ENCODE assay signal across 9 cellular contexts in the genomic region with DNA sequence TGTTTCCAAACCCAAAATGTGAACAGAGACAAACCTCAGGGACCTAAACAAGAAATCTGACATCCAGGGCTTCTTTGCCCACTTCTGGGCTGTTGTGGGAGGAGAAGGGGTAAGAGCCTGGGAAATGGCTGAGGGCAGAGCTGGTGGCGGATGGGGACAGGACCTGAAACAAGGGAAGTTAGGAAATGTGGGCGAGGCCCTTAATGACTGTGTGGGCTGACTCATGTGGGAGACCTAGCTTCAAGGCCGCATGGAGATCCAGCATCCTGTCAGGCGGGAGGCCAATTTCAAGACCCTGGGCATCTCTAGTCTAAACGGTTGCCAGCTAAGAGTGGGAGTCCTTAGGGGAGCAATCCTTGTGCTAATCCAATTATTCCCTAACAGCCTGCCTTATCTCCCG. TPM values are rescaled to one million over a fixed set of nuclear protein-coding genes. Genes with fewer than 3 reads are reported as not detected.
DNase-seq lines count a peak whose midpoint lies in the region; ATAC-seq, FAIRE-seq and TF ChIP-seq lines count a peak whose summit lies in the region.
"Had no signal": no experiment of that assay in that cellular context is flagged by ENCODE, and none has a peak within 500 bp of the region (broad histone marks: within the 10 kb centered on the region; RNA-seq: fewer than 3 reads in every experiment).

No MANE protein-coding gene starts in this region.

- H3K9me3 Mint-ChIP-seq in activated CD8-positive, alpha-beta memory T cell treated with anti-CD3 and anti-CD28 coated beads, Interleukin-2, amount 10 ng/mL, durations not matched to agents 7 days and 5 days (ENCODE audit: low read depth) = no peaks in the 10 kb centered on the region

- WGBS in IMR-90 (ENCODE audit: extremely low coverage in 2 of 2, insufficient read length in 1 of 2), 2 experiments = no CpG with 5 or more reads among the region's 6 CpGs
- WGBS in hepatocyte (ENCODE audit: low lambda C conversion rate, missing lambda C conversion rate) = 59% methylated on average over 6 of the region's 6 CpGs
- WGBS in thyroid gland, 2 donors = 77% methylated on average over 5 to 6 of the region's 6 CpGs

- H3K9me3 ChIP-seq in IMR-90 (ENCODE audit: control insufficient read depth, insufficient read depth, low read length) (no peaks in the 10 kb centered on the region), adipocyte (ENCODE audit: control insufficient read depth, low read length) (no peaks in the 10 kb centered on the region), hepatocyte (ENCODE audit: low read depth) (no peaks in the 10 kb centered on the region), thyroid gland (no peaks in the 10 kb centered on the region)

- dilution Hi-C loops in IMR-90 (cut with HindIII; ENCODE audit: low sequenced_read_pairs, unreplicated experiment) = no loop called here

- peak overlapping the region; percentile 64; the same call in 1 of the 2 replicates for H2BK20ac ChIP-seq in IMR-90 (ENCODE audit: low read depth, low read length)

- TF ChIP-seq CTCF in IMR-90 (conservative IDR thresholded peaks at IDR 0.05; ENCODE audit: low read depth, low read length) (no peak), hepatocyte (IDR thresholded peaks at IDR 0.05; ENCODE audit: poor library complexity) (no peak), thyroid gland (IDR thresholded peaks at IDR 0.05) (no peak)

- CTCF ChIA-PET in IMR-90 (lab: Yijun Ruan, JAX) = no interaction called here
- CTCF ChIA-PET in activated CD8-positive, alpha-beta memory T cell treated with anti-CD3 and anti-CD28 coated beads, Interleukin-2, amount 10 ng/mL, durations not matched to agents 7 days and 5 days (lab: Charles Lee) = interaction anchor here (0.7 to 1.4 kb wide), 4 partner anchors 21 to 92 kb away, joined by 3 to 5 read pairs (median 3); no protein-coding TSS in a partner anchor

- peak overlapping the region; percentile 82; the same call in 1 of the 2 replicates for H2BK120ac ChIP-seq in IMR-90 (ENCODE audit: low read depth, low read length)

- peak overlapping the region; percentile 45; the same call in 1 of the 2 replicates for H4K91ac ChIP-seq in IMR-90 (ENCODE audit: insufficient read depth, low read depth, low read length)

- no peak overlapping the region for H3K27ac Mint-ChIP-seq in activated CD8-positive, alpha-beta memory T cell treated with anti-CD3 and anti-CD28 coated beads, Interleukin-2, amount 10 ng/mL, durations not matched to agents 7 days and 5 days
- H3K27ac Mint-ChIP-seq: activated CD4-positive, alpha-beta T cell treated with anti-CD3 and anti-CD28 coated beads for 36 hours had no signal

- no peak overlapping the region for H3K18ac ChIP-seq in IMR-90 (ENCODE audit: low read depth, low read length)

- peaks cover 29% of the 10 kb centered on the region for H3K79me2 ChIP-seq in hepatocyte

- peak overlapping the region; percentile 82 for H2AFZ ChIP-seq in IMR-90 (replicated peaks; ENCODE audit: low read length, poor library complexity)
- H2AFZ ChIP-seq in hepatocyte = no peak overlapping the region

- DNase-seq in IMR-90 = peak; percentile 75
- peak; percentile 52 for DNase-seq in adipocyte (ENCODE audit: low read depth)
- peak; percentile 64 for DNase-seq in hepatocyte (ENCODE audit: low spot score)
- DNase-seq in thyroid gland = no peak
- DNase-seq in GM19239 (ENCODE audit: insufficient read length, low spot score) = no peak
- DNase-seq in activated CD8-positive, alpha-beta memory T cell treated with anti-CD3 and anti-CD28 coated beads, Interleukin-2, amount 10 ng/mL, durations not matched to agents 7 days and 5 days = no peak
- DNase-seq in G401 (ENCODE audit: low spot score) = no peak
- DNase-seq: activated CD4-positive, alpha-beta T cell treated with anti-CD3 and anti-CD28 coated beads for 36 hours; stimulated activated CD4-positive, alpha-beta T cell treated with anti-CD3 and anti-CD28 coated beads, Interleukin-4, amount 100 ng/mL, for 1 hour had no signal

- no peak for ATAC-seq in IMR-90 (ENCODE audit: low read depth)
- no peak for ATAC-seq in activated CD8-positive, alpha-beta memory T cell treated with anti-CD3 and anti-CD28 coated beads, Interleukin-2, amount 10 ng/mL, durations not matched to agents 7 days and 5 days
- ATAC-seq: activated CD4-positive, alpha-beta T cell treated with anti-CD3 and anti-CD28 coated beads for 36 hours had no signal

- no peaks in the 10 kb centered on the region for H3K9me2 ChIP-seq in hepatocyte (replicated peaks; ENCODE audit: insufficient read depth)

- no peak overlapping the region; the same call in 1 of the 2 replicates for H2AK5ac ChIP-seq in IMR-90 (ENCODE audit: low read depth, low read length)

- peak overlapping the region; percentile 73; the same call in 2 of the 3 replicates for H2BK15ac ChIP-seq in IMR-90 (ENCODE audit: low read depth, low read length)

- H3K4me2 ChIP-seq in IMR-90 (ENCODE audit: low read depth, low read length) (no peak overlapping the region), hepatocyte (no peak overlapping the region)

- no TSS peak for BruUV-seq in IMR-90 (replicated peaks; lab: Mats Ljungman, UMichigan)

- no peaks in the 10 kb centered on the region for H4K20me1 ChIP-seq in IMR-90 (ENCODE audit: insufficient read depth, low read length)
- H4K20me1 ChIP-seq in hepatocyte (ENCODE audit: insufficient read depth, poor library complexity, severe bottlenecking) = no peaks in the 10 kb centered on the region

- FAIRE-seq in GM19239 (lab: Jason Lieb, UNC) = no peak

- TF ChIP-seq POLR2A in IMR-90 (IDR thresholded peaks at IDR 0.05; ENCODE audit: low read depth, low read length) (no peak), thyroid gland (IDR thresholded peaks at IDR 0.05) (no peak)

- H3K4me3 ChIP-seq in IMR-90 (ENCODE audit: insufficient read depth, low read depth, low read length) (no peak overlapping the region), adipocyte (ENCODE audit: low read length) (no peak overlapping the region), hepatocyte (no peak overlapping the region), thyroid gland (replicated peaks in 1 of 3) (no peak overlapping the region)

- H3K23ac ChIP-seq in IMR-90 (ENCODE audit: low read depth, low read length) = no peak overlapping the region

- H3K4ac ChIP-seq in IMR-90 (ENCODE audit: low read depth, low read length) = peak overlapping the region; percentile 45

- H3K27me3 ChIP-seq in IMR-90 (ENCODE audit: control insufficient read depth, insufficient read depth, low read length) (no peaks in the 10 kb centered on the region), adipocyte (replicated peaks; ENCODE audit: control insufficient read depth, insufficient read depth, low read length) (no peaks in the 10 kb centered on the region), hepatocyte (no peaks in the 10 kb centered on the region), thyroid gland (no peaks in the 10 kb centered on the region)

- H3K4me3 Mint-ChIP-seq in activated CD8-positive, alpha-beta memory T cell treated with anti-CD3 and anti-CD28 coated beads, Interleukin-2, amount 10 ng/mL, durations not matched to agents 7 days and 5 days = no peak overlapping the region

- H3K4me1 Mint-ChIP-seq in activated CD8-positive, alpha-beta memory T cell treated with anti-CD3 and anti-CD28 coated beads, Interleukin-2, amount 10 ng/mL, durations not matched to agents 7 days and 5 days = peaks cover 12% of the 10 kb centered on the region

- H4K8ac ChIP-seq in IMR-90 (ENCODE audit: low read depth in 2 of 2, low read length in 2 of 2) = peak overlapping the region in 1 of 2 experiments; percentile 72; a peak in 2 of 4 replicates

- intact Hi-C loops in IMR-90 (cut with micrococcal nuclease) = no loop called here
- intact Hi-C loops in thyroid gland (cut with DNase I) = no loop called here

- in situ Hi-C loops in IMR-90 (cut with MboI; ENCODE audit: low sequenced_read_pairs) = no loop called here
- in situ Hi-C loops in G401 (cut with HindIII; ENCODE audit: low sequenced_read_pairs) = no loop called here

- H3K9me1 ChIP-seq in IMR-90 (ENCODE audit: insufficient read depth, low read length) = peaks cover 13% of the 10 kb centered on the region

- peak overlapping the region; percentile 17; the same call in 1 of the 2 replicates for H3K56ac ChIP-seq in IMR-90 (ENCODE audit: extremely low read depth, insufficient read depth, low read length)

- H3K4me1 ChIP-seq in IMR-90 (ENCODE audit: control insufficient read depth, insufficient read depth, low read length) (peaks cover 15% of the 10 kb centered on the region), adipocyte (ENCODE audit: control insufficient read depth, insufficient read depth, low read length) (peaks cover 51% of the 10 kb centered on the region), hepatocyte (ENCODE audit: insufficient read depth) (peaks cover 40% of the 10 kb centered on the region), thyroid gland (peaks cover 14 to 26% of the 10 kb centered on the region in 2 donors)

- H3K36me3 ChIP-seq in IMR-90 (ENCODE audit: control insufficient read depth, insufficient read depth, low read length) = no peaks in the 10 kb centered on the region
- no peaks in the 10 kb centered on the region for H3K36me3 ChIP-seq in adipocyte (ENCODE audit: control insufficient read depth, insufficient read depth, low read length, severe bottlenecking)
- H3K36me3 ChIP-seq in hepatocyte (replicated peaks; ENCODE audit: insufficient read depth, low read depth) = no peaks in the 10 kb centered on the region
- no peaks in the 10 kb centered on the region for H3K36me3 ChIP-seq in thyroid gland

- H3K14ac ChIP-seq in IMR-90 (replicated peaks; ENCODE audit: low read depth, low read length) = peak overlapping the region; percentile 71; the same call in 1 of the 2 replicates

- no peak for TF ChIP-seq RAD21 in IMR-90 (IDR thresholded peaks at IDR 0.05; ENCODE audit: low read length)

- H3K79me1 ChIP-seq in IMR-90 (ENCODE audit: low read depth in 1 of 2, low read length in 2 of 2) = peaks cover 13 to 31% of the 10 kb centered on the region in 2 experiments; a peak in 3 of 4 replicates

- peaks cover 44% of the 10 kb centered on the region for H3K27me3 Mint-ChIP-seq in activated CD8-positive, alpha-beta memory T cell treated with anti-CD3 and anti-CD28 coated beads, Interleukin-2, amount 10 ng/mL, durations not matched to agents 7 days and 5 days

- H3K9ac ChIP-seq in IMR-90 (ENCODE audit: low read depth, low read length) (no peak overlapping the region), adipocyte (ENCODE audit: low read length) (no peak overlapping the region)

- H2AK9ac ChIP-seq in IMR-90 (replicated peaks; ENCODE audit: low read depth, low read length, poor library complexity) = peak overlapping the region; percentile 47

- no peak overlapping the region for H2BK5ac ChIP-seq in IMR-90 (ENCODE audit: low read depth, low read length, poor library complexity, severe bottlenecking)

- H3K27ac ChIP-seq in IMR-90 (ENCODE audit: insufficient read depth, low read length) (no peak overlapping the region), hepatocyte (peak overlapping the region; percentile 96), thyroid gland (peak overlapping the region in 2 of 3 donors; percentile 74 to 80)

- H3K36me3 Mint-ChIP-seq in activated CD8-positive, alpha-beta memory T cell treated with anti-CD3 and anti-CD28 coated beads, Interleukin-2, amount 10 ng/mL, durations not matched to agents 7 days and 5 days = no peaks in the 10 kb centered on the region

- POLR2A ChIA-PET in IMR-90 (lab: Charles Lee; ENCODE audit: unreplicated experiment) = no interaction called here

- no peak overlapping the region for H4K5ac ChIP-seq in IMR-90 (ENCODE audit: low read depth, low read length)

RNA-seq across cellular contexts. Expression of a gene that starts 2.1 kb away (rescaled TPM):
- 9.9 and 10.8 TPM in 2 replicates for total RNA-seq in IMR-90 (2012; rRNA removed)
- 42.0 and 53.1 TPM in 2 replicates for polyA plus RNA-seq in IMR-90 (2012; rRNA removed)
- 68.2 and 111 TPM in 2 replicates for polyA plus RNA-seq in IMR-90 (2012; cell fraction: cytosol; rRNA removed)
- polyA plus RNA-seq in IMR-90 (2012; cell fraction: nucleus; rRNA removed; ENCODE audit: low replicate concordance) = 38.8 and 119 TPM in 2 replicates
- 63.9 and 72.4 TPM in 2 replicates for total RNA-seq in hepatocyte
- polyA plus RNA-seq in hepatocyte = 73.0 and 102 TPM in 2 replicates
- 10 to 100 TPM; 31.7 to 77.1 (median 36.2) TPM for total RNA-seq in thyroid gland
- total RNA-seq in activated CD8-positive, alpha-beta memory T cell treated with anti-CD3 and anti-CD28 coated beads, Interleukin-2, amount 10 ng/mL, durations not matched to agents 7 days and 5 days = 10 to 100 TPM in 1 of 2 experiments, 1 to 10 TPM in 1; 6.5 to 10.5 TPM
- total RNA-seq in G401 (2014; rRNA removed; shearing (Covaris generic)) = 13.8 and 18.3 TPM in 2 replicates

RNA-seq across cellular contexts. Expression of a gene that starts 31.2 kb away (rescaled TPM):
- total RNA-seq in IMR-90 (2012; rRNA removed) (under 0.01 TPM in 1 of 2 replicates, not detected in the other), hepatocyte (0.24 TPM in 1 of 2 replicates, not detected in the other), thyroid gland (1 to 10 TPM; 1.2 to 2.3 (median 1.8) TPM)
- polyA plus RNA-seq in IMR-90 (2012; rRNA removed) (0.09 and 0.14 TPM in 2 replicates), hepatocyte (0.21 TPM in 1 of 2 replicates, not detected in the other)
- polyA plus RNA-seq in IMR-90 (2012; cell fraction: cytosol; rRNA removed) = 0.08 TPM in 1 of 2 replicates, not detected in the other
- 0.02 and 0.06 TPM in 2 replicates for polyA plus RNA-seq in IMR-90 (2012; cell fraction: nucleus; rRNA removed; ENCODE audit: low replicate concordance)
- total RNA-seq in activated CD8-positive, alpha-beta memory T cell treated with anti-CD3 and anti-CD28 coated beads, Interleukin-2, amount 10 ng/mL, durations not matched to agents 7 days and 5 days = not detected
- total RNA-seq in G401 (2014; rRNA removed; shearing (Covaris generic)) = not detected in 2 replicates
- total RNA-seq: activated CD4-positive, alpha-beta T cell treated with anti-CD3 and anti-CD28 coated beads for 36 hours had no signal

Comparison
In these comparisons a context has a peak if more than half of its experiments do, and no peak if none do; other contexts are left out.
1. DNase-seq: peak in IMR-90 (single experiment), adipocyte (single experiment) and hepatocyte (single experiment); none in thyroid gland (0 of 2), GM19239 (single experiment), activated CD8-positive, alpha-beta memory T cell treated with anti-CD3 and anti-CD28 coated beads, Interleukin-2, amount 10 ng/mL, durations not matched to agents 7 days and 5 days (single experiment) and G401 (single experiment).